In genomic region chr6:152490971-152491378, GRCh38 we compare ENCODE assay signal across 8 cellular contexts.
DNase-seq lines count a peak whose midpoint lies in the region; ATAC-seq, FAIRE-seq and TF ChIP-seq lines count a peak whose summit lies in the region.
"Not testable (repeated sequence)": the region's sequence is repeated elsewhere in the genome, so short reads cannot be mapped to it uniquely, and the experiment has no call there.

No MANE protein-coding gene starts in this region.

- TF ChIP-seq RAD21 in A549 (conservative IDR thresholded peaks at IDR 0.05 in 1 of 2, IDR thresholded peaks at IDR 0.05 in 1 of 2): not testable (repeated sequence)

- CTCF ChIA-PET in A549 (lab: Yijun Ruan, JAX): not testable (repeated sequence)

- not testable (repeated sequence) for TF ChIP-seq CTCF in A549 (IDR thresholded peaks at IDR 0.05); cardiac fibroblast (IDR thresholded peaks at IDR 0.05; ENCODE audit: low read depth, low read length); osteoblast (IDR thresholded peaks at IDR 0.05; ENCODE audit: extremely low read depth, low read depth, low read length)

- not testable (repeated sequence) for H3K27me3 ChIP-seq in osteoblast (ENCODE audit: insufficient read depth, low read length)

- H3K4me1 ChIP-seq in A549: peaks cover 17% of the 10 kb centered on the region; the same call in 2 of the 3 replicates
- peaks cover 11% of the 10 kb centered on the region for H3K4me1 ChIP-seq in osteoblast (ENCODE audit: insufficient read depth, low read length)

- not testable (repeated sequence) for FAIRE-seq in A549 (lab: Jason Lieb, UNC)

- TF ChIP-seq POLR2A in A549 (IDR thresholded peaks at IDR 0.05; ENCODE audit: low read length): not testable (repeated sequence)

- H3K9me3 ChIP-seq in A549; osteoblast (ENCODE audit: low read depth, low read length): not testable (repeated sequence)

- H2AFZ ChIP-seq in osteoblast (ENCODE audit: low read length): not testable (repeated sequence)

- peak in 1 of 2 experiments; percentile 76; a peak in 3 of 6 replicates for ATAC-seq in A549

- not testable (repeated sequence) for H3K4me2 ChIP-seq in A549; osteoblast (ENCODE audit: insufficient read depth, low read length)

- H3K27ac ChIP-seq in A549: peak overlapping the region; percentile 44 to 71; a peak in 4 of 6 replicates
- H3K27ac ChIP-seq in osteoblast (ENCODE audit: low read depth, low read length): peak overlapping the region; percentile 76

- TF ChIP-seq EP300 in A549 (IDR thresholded peaks at IDR 0.05): not testable (repeated sequence)

- not testable (repeated sequence) for H3K36me3 ChIP-seq in osteoblast (ENCODE audit: insufficient read depth, low read length)

- DNase-seq in A549 (ENCODE audit: low read depth in 1 of 2, low spot score in 1 of 2) (peak in 1 of 2 experiments; percentile 26), ELR (ENCODE audit: low read depth) (peak; percentile 53), LHCN-M2 (ENCODE audit: low read depth) (peak; percentile 38), T1000 (lab: John Stamatoyannopoulos, UW) (peak; percentile 54), cardiac fibroblast (ENCODE audit: low read depth in 2 of 2) (peak; percentile 21 to 83), fibroblast of gingiva (ENCODE audit: low read depth) (peak; percentile 57), islet precursor cell (peak; percentile 57)
- not testable (repeated sequence) for DNase-seq in osteoblast (ENCODE audit: insufficient read length, low spot score, missing footprints)

- POLR2A ChIA-PET in A549 (lab: Yijun Ruan, JAX): not testable (repeated sequence)

- 8% methylated on average over 5 of the region's 5 CpGs for WGBS in A549 (ENCODE audit: missing lambda C conversion rate)

- not testable (repeated sequence) for H3K79me2 ChIP-seq in osteoblast (ENCODE audit: insufficient read depth, low read length)

- not testable (repeated sequence) for H4K20me1 ChIP-seq in osteoblast (ENCODE audit: insufficient read depth, low read length)

- not testable (repeated sequence) for H3K4me3 ChIP-seq in A549; cardiac fibroblast (replicated peaks in 1 of 2; ENCODE audit: low read depth in 2 of 2, low read length in 2 of 2); osteoblast (ENCODE audit: insufficient read depth, low read length)

TF ChIP-seq in A549, 52 proteins besides CTCF, POLR2A, EP300 and RAD21:
- TF ChIP-seq FOSL2 (IDR thresholded peaks at IDR 0.05) (0 out of 2 replicates have a peak, but pooled peaks have one; percentile 48), JUNB (IDR thresholded peaks at IDR 0.05) (peak; percentile 65), MAX (IDR thresholded peaks at IDR 0.05) (peak; percentile 41; the same call in 1 of the 2 replicates), GATA3 (IDR thresholded peaks at IDR 0.05; ENCODE audit: borderline replicate concordance) (peak; percentile 67; the same call in 1 of the 2 replicates)
- TF ChIP-seq FOSL2 (CRISPR knock-in tag; IDR thresholded peaks at IDR 0.05): not testable (repeated sequence)
